3 cellular contexts compared by ENCODE assay signal in genomic region chr11:125901872-125902271, GRCh38.
TF ChIP-seq lines count a peak whose summit lies in the region.

No MANE protein-coding gene starts in this region.

TF ChIP-seq in SK-N-SH, 30 proteins besides CTCF, POLR2A, EP300 and RAD21:
- TF ChIP-seq FOSL2 (IDR thresholded peaks at IDR 0.05; ENCODE audit: borderline replicate concordance, low read depth) (no peak), PBX3 (IDR thresholded peaks at IDR 0.05) (no peak), EZH2phosphoT487 (IDR thresholded peaks at IDR 0.05; ENCODE audit: borderline replicate concordance, low read depth) (no peak), MXI1 (IDR thresholded peaks at IDR 0.05; ENCODE audit: low read depth, low read length) (no peak), ZBTB33 (IDR thresholded peaks at IDR 0.05; ENCODE audit: borderline replicate concordance, low read depth) (no peak), MAX (IDR thresholded peaks at IDR 0.05; ENCODE audit: low read depth) (no peak), SIN3A (IDR thresholded peaks at IDR 0.05; ENCODE audit: borderline replicate concordance, low read depth, low read length) (no peak), IRF3 (IDR thresholded peaks at IDR 0.05; ENCODE audit: low read depth, low read length) (no peak), RCOR1 (IDR thresholded peaks at IDR 0.05; ENCODE audit: low read length) (no peak), RXRA (IDR thresholded peaks at IDR 0.05; ENCODE audit: borderline replicate concordance, low read depth) (no peak), CHD2 (IDR thresholded peaks at IDR 0.05; ENCODE audit: low read length, partially characterized antibody) (no peak)

TF ChIP-seq in SK-N-SH treated with all-trans-retinoic acid at 6 μM for 48 hours, 23 proteins besides CTCF, POLR2A, EP300 and RAD21:
- TF ChIP-seq ZNF8 (CRISPR knock-in tag; IDR thresholded peaks at IDR 0.05), result no peak

TF ChIP-seq in H1, 55 proteins besides CTCF, POLR2A, EP300 and RAD21:
- TF ChIP-seq SP4 (IDR thresholded peaks at IDR 0.05; ENCODE audit: low read length) (no peak), HDAC2 (IDR thresholded peaks at IDR 0.05; ENCODE audit: borderline replicate concordance in 1 of 2, low read depth in 2 of 2, low read length in 2 of 2) (no peak), SAP30 (IDR thresholded peaks at IDR 0.05; ENCODE audit: insufficient read depth, insufficient replicate concordance, low read length) (no peak), TEAD4 (IDR thresholded peaks at IDR 0.05; ENCODE audit: low read depth, low read length) (no peak), E2F6 (IDR thresholded peaks at IDR 0.05) (no peak), TCF12 (IDR thresholded peaks at IDR 0.05; ENCODE audit: low read depth, low read length) (no peak), EZH2 (IDR thresholded peaks at IDR 0.05; ENCODE audit: low read depth, low read length, severe bottlenecking) (no peak), TAF1 (IDR thresholded peaks at IDR 0.05; ENCODE audit: low read depth, low read length) (no peak), POLR2AphosphoS5 (IDR thresholded peaks at IDR 0.05; ENCODE audit: low read depth, low read length) (no peak), RXRA (IDR thresholded peaks at IDR 0.05; ENCODE audit: insufficient read depth, low read depth, low read length) (no peak), RNF2 (IDR thresholded peaks at IDR 0.05; ENCODE audit: borderline replicate concordance, low read depth, low read length, missing control alignments, poor library complexity, severe bottlenecking) (no peak), CBX5 (IDR thresholded peaks at IDR 0.05; ENCODE audit: low read depth, low read length) (no peak), SIRT6 (IDR thresholded peaks at IDR 0.05; ENCODE audit: low read length) (no peak)
